8 cellular contexts compared by ENCODE assay signal in genomic region chr6:37257320-37257633, GRCh38. TPM values are rescaled to one million over a fixed set of nuclear protein-coding genes. Genes with fewer than 3 reads are reported as not detected.
DNase-seq lines count a peak whose midpoint lies in the region; ATAC-seq, FAIRE-seq and TF ChIP-seq lines count a peak whose summit lies in the region.

No MANE protein-coding gene starts in this region.

- peak; percentile 68 for DNase-seq in NCI-H748 treated with DMSO at 0.1 percent for 48 hours (lab: John Stamatoyannopoulos, UW)
- DNase-seq in H1 (ENCODE audit: low read depth in 1 of 2, low spot score in 2 of 2) = no peak
- DNase-seq in DMS 273 treated with DMSO at 0.1 percent for 48 hours (lab: John Stamatoyannopoulos, UW) = no peak
- DNase-seq in NCI-H1694 treated with DMSO at 0.1 percent for 48 hours (lab: John Stamatoyannopoulos, UW) = no peak
- DNase-seq in DMS79 treated with DMSO at 0.1 percent for 48 hours (lab: John Stamatoyannopoulos, UW) = no peak

- H2BK5ac ChIP-seq in H1 (ENCODE audit: low read depth, low read length) = no peak overlapping the region; the same call in 1 of the 2 replicates

- H3K27ac Mint-ChIP-seq in nephron = peak overlapping the region; percentile 56 to 96 (median 87)

- H2AFZ ChIP-seq in H1 (ENCODE audit: low read length) = peak overlapping the region; percentile 50; the same call in 1 of the 2 replicates

- H3K27me3 ChIP-seq in H1 (replicated peaks in 1 of 4; ENCODE audit: control insufficient read depth in 3 of 4, extremely low read depth in 1 of 4, insufficient read depth in 3 of 4, low read length in 3 of 4) = no peaks in the 10 kb centered on the region

- no peak overlapping the region for H3K18ac ChIP-seq in H1 (ENCODE audit: extremely low read depth, low read length)

- no peaks in the 10 kb centered on the region for H3K79me1 ChIP-seq in H1 (ENCODE audit: low read depth, low read length)

- no peak overlapping the region for H2AK5ac ChIP-seq in H1 (ENCODE audit: low read depth, low read length)

- FAIRE-seq in H1 (lab: Jason Lieb, UNC) = peak; percentile 97

- no peak overlapping the region for H3K23ac ChIP-seq in H1 (ENCODE audit: insufficient read length)

- no peak overlapping the region for H4K5ac ChIP-seq in H1 (ENCODE audit: insufficient read length, low read depth, low read length)

- no peak overlapping the region for H3K56ac ChIP-seq in H1 (replicated peaks; ENCODE audit: insufficient read length, low read depth, low read length)

- no peak for ATAC-seq in GM21786 (IDR thresholded peaks at IDR 0.05; ENCODE audit: unreplicated experiment)

- peaks cover 5% of the 10 kb centered on the region for H3K27me3 Mint-ChIP-seq in nephron (ENCODE audit: low read depth)

- H3K4me2 ChIP-seq in H1 (ENCODE audit: insufficient read depth in 1 of 2, low read depth in 2 of 2, low read length in 2 of 2) = peak overlapping the region; percentile 67 to 72

- no peak overlapping the region for H2BK20ac ChIP-seq in H1 (ENCODE audit: low read length)

- no peaks in the 10 kb centered on the region for H3K36me3 ChIP-seq in H1 (ENCODE audit: control insufficient read depth in 2 of 4, insufficient read depth in 4 of 4, low read length in 3 of 4)

- TF ChIP-seq CTCF in C4-2B (conservative IDR thresholded peaks at IDR 0.05) = no peak
- no peak for TF ChIP-seq CTCF in H1 (IDR thresholded peaks at IDR 0.05; ENCODE audit: control extremely low read depth in 1 of 3, insufficient read depth in 1 of 3, low read depth in 1 of 3, low read length in 3 of 3)
- no peak for TF ChIP-seq CTCF in nephron (IDR thresholded peaks at IDR 0.05; ENCODE audit: unreplicated experiment in 3 of 3)

- no peak overlapping the region for H2BK12ac ChIP-seq in H1 (ENCODE audit: low read depth, low read length)

- peaks cover 0 to 39% of the 10 kb centered on the region in 2 experiments; a peak in 2 of 4 replicates for H3K79me2 ChIP-seq in H1 (ENCODE audit: control insufficient read depth in 1 of 2, insufficient read depth in 2 of 2, low read length in 2 of 2)

- H3K27ac ChIP-seq in C4-2B (peak overlapping the region; percentile 83), H1 (ENCODE audit: low read depth, low read length) (no peak overlapping the region)

- peak overlapping the region in 2 of 4 experiments; percentile 23 to 94; a peak in 3 of 7 replicates for H3K9ac ChIP-seq in H1 (replicated peaks in 1 of 4; ENCODE audit: extremely low read depth in 1 of 4, low read depth in 3 of 4, low read length in 3 of 4)

- no peak overlapping the region for H4K91ac ChIP-seq in H1 (replicated peaks; ENCODE audit: insufficient read length, low read length)

- H2BK120ac ChIP-seq in H1 (replicated peaks; ENCODE audit: low read depth, low read length) = no peak overlapping the region

- H3K4me3 Mint-ChIP-seq in nephron = peak overlapping the region; percentile 90 to 99 (median 93)

- H4K20me1 ChIP-seq in H1 (replicated peaks in 1 of 2; ENCODE audit: control insufficient read depth in 1 of 2, insufficient read depth in 2 of 2, low read length in 2 of 2) = no peaks in the 10 kb centered on the region

- H3K36me3 Mint-ChIP-seq in nephron (ENCODE audit: low read depth) = no peaks in the 10 kb centered on the region

- no peak overlapping the region for H2BK15ac ChIP-seq in H1 (ENCODE audit: low read length)

- H3K9me3 Mint-ChIP-seq in nephron = no peaks in the 10 kb centered on the region

- H3K23me2 ChIP-seq in H1 (ENCODE audit: low read depth, low read length) = peaks cover 7% of the 10 kb centered on the region

- POLR2A ChIA-PET in H1 (lab: Charles Lee; ENCODE audit: partially characterized antibody) = interaction anchor here (0.6 to 1.6 kb wide), 9 partner anchors 9 to 372 kb away, joined by 3 to 5 read pairs (median 3); partner anchors contain the start of gene C6orf89

- CTCF ChIA-PET in H1 (lab: Charles Lee; ENCODE audit: partially characterized antibody) = interaction anchor here (0.6 to 1.2 kb wide), 2 partner anchors 36 to 87 kb away, joined by 3 to 4 read pairs; partner anchors contain the start of gene PIM1

- no peak overlapping the region for H3K4ac ChIP-seq in H1 (replicated peaks; ENCODE audit: insufficient read length, low read depth, low read length)

- H3K4me1 ChIP-seq in H1 (replicated peaks in 1 of 4; ENCODE audit: control insufficient read depth in 3 of 4, insufficient read depth in 4 of 4, low read length in 3 of 4) = peaks cover 0 to 4% (median 3%) of the 10 kb centered on the region in 4 experiments; a peak in 3 of 7 replicates

- no peak overlapping the region for H4K8ac ChIP-seq in H1 (ENCODE audit: extremely low read depth, insufficient read depth, low read length)

- peak overlapping the region; percentile 92 to 94 (median 94) for H3K4me3 ChIP-seq in H1 (ENCODE audit: extremely low read depth in 1 of 4, insufficient read depth in 2 of 4, low read depth in 3 of 4, low read length in 4 of 4)

- no peak for TF ChIP-seq RAD21 in H1 (IDR thresholded peaks at IDR 0.05 in 1 of 2, conservative IDR thresholded peaks at IDR 0.05 in 1 of 2; ENCODE audit: low read depth in 2 of 2, low read length in 2 of 2)

- TF ChIP-seq POLR2A in H1 (IDR thresholded peaks at IDR 0.05; ENCODE audit: control extremely low read depth in 1 of 2, low read depth in 2 of 2, low read length in 2 of 2) = no peak

- WGBS in H1 (ENCODE audit: extremely low coverage in 1 of 2, insufficient coverage in 1 of 2, insufficient read length in 1 of 2, insufficient replicate concordance in 2 of 2, low coverage in 1 of 2, low lambda C conversion rate in 2 of 2, missing lambda C conversion rate in 1 of 2), 2 experiments = 5% methylated on average over 9 of the region's 9 CpGs; no CpG with 5 or more reads in 1 of the 2 experiments

- H3K14ac ChIP-seq in H1 (ENCODE audit: insufficient read length) = no peak overlapping the region

- no peak for TF ChIP-seq EP300 in H1 (IDR thresholded peaks at IDR 0.05; ENCODE audit: borderline replicate concordance in 1 of 2, low read depth in 2 of 2, low read length in 2 of 2)

- peaks cover 26% of the 10 kb centered on the region for H3K4me1 Mint-ChIP-seq in nephron

- H3K9me3 ChIP-seq in H1 (ENCODE audit: insufficient read depth in 2 of 2, low read depth in 1 of 2, low read length in 1 of 2) = no peaks in the 10 kb centered on the region

TF ChIP-seq in H1, 55 proteins besides CTCF, POLR2A, EP300 and RAD21:
- TF ChIP-seq, protein P1, sequence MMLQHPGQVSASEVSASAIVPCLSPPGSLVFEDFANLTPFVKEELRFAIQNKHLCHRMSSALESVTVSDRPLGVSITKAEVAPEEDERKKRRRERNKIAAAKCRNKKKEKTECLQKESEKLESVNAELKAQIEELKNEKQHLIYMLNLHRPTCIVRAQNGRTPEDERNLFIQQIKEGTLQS (IDR thresholded peaks at IDR 0.05; ENCODE audit: insufficient read depth, low read depth, low read length) = no peak
- 0 out of 4 replicates have a peak, but pooled peaks of 1 of the 2 experiments have one; percentile 5 for TF ChIP-seq SIN3A (conservative IDR thresholded peaks at IDR 0.05 in 1 of 2, IDR thresholded peaks at IDR 0.05 in 1 of 2; ENCODE audit: low read depth in 1 of 2, low read length in 2 of 2)
TF ChIP-seq in H1: peak in this region for 1.

RNA-seq across cellular contexts. Expression of gene TBC1D22B, which starts 0.3 kb away (rescaled TPM):
- total RNA-seq in H1 (2021; fragmentation: NEBNext Ultra II Directional; extraction: Animal tissue kit (Norgen Biotek cat#: 25700)) = 16.9 and 17.4 TPM in 2 replicates
- 10.1 and 11.6 TPM in 2 replicates for polyA plus RNA-seq in H1 (2011; rRNA removed)
- polyA plus RNA-seq in H1 (2011; cell fraction: cytosol; rRNA removed) = 11.1 TPM
- 12.0 TPM for polyA plus RNA-seq in H1 (2011; cell fraction: nucleus; rRNA removed)
- polyA plus RNA-seq in H1 (2012, experiment 1 of 2) = 13.0 to 15.5 TPM (median 14.5 TPM) in 4 replicates
- 14.1 TPM for polyA plus RNA-seq in H1 (2012, experiment 2 of 2)
- polyA plus RNA-seq in H1 (2013, experiment 1 of 2) = 11.6 TPM
- 11.5 TPM for polyA plus RNA-seq in H1 (2013, experiment 2 of 2)
- polyA minus RNA-seq in H1 (2011; rRNA and poly(A)+ RNA removed) = 8.5 and 11.2 TPM in 2 replicates
- polyA minus RNA-seq in H1 (2011; cell fraction: cytosol; rRNA and poly(A)+ RNA removed) = 6.6 TPM
- 11.2 TPM for polyA minus RNA-seq in H1 (2011; cell fraction: nucleus; rRNA and poly(A)+ RNA removed)

RNA-seq across cellular contexts. Expression of gene TMEM217, which starts 0.7 kb away (rescaled TPM):
- 0.29 and 0.60 TPM in 2 replicates for total RNA-seq in H1 (2021; fragmentation: NEBNext Ultra II Directional; extraction: Animal tissue kit (Norgen Biotek cat#: 25700))
- 0.27 and 1.1 TPM in 2 replicates for polyA plus RNA-seq in H1 (2011; rRNA removed)
- polyA plus RNA-seq in H1 (2011; cell fraction: cytosol; rRNA removed) = 0.59 TPM
- polyA plus RNA-seq in H1 (2011; cell fraction: nucleus; rRNA removed) = 0.37 TPM
- polyA plus RNA-seq in H1 (2012, experiment 1 of 2) = 0.39 to 0.76 TPM (median 0.59 TPM) in 4 replicates
- 0.37 TPM for polyA plus RNA-seq in H1 (2012, experiment 2 of 2)
- 1.6 TPM for polyA plus RNA-seq in H1 (2013, experiment 1 of 2)
- polyA plus RNA-seq in H1 (2013, experiment 2 of 2) = 1.2 TPM
- polyA minus RNA-seq in H1 (2011; rRNA and poly(A)+ RNA removed) = 0.44 and 0.54 TPM in 2 replicates
- polyA minus RNA-seq in H1 (2011; cell fraction: cytosol; rRNA and poly(A)+ RNA removed) = not detected
- 0.80 TPM for polyA minus RNA-seq in H1 (2011; cell fraction: nucleus; rRNA and poly(A)+ RNA removed)
